8 cellular contexts compared by ENCODE assay signal in the genomic region with DNA sequence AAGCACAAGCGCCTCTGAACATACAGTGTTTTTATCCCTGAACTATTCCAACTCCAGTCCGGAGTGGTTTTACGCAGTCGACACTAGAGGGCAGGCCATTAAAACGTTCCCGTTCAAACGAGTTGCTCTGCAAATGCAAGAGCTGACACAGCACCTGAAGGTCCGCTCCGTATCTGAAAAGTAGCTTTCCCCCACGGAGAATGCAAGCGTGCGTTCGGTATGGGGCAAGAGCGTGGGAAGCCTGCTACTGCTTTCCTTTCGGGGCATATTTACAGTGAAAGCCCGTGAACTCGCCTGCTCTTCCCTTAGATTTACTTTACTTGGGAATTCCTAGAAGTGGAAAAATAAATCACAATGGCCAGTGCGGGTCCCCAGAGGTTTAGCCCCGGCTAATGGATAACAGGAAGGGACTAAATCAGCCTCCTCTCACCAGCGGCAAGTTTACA.
DNase-seq lines count a peak whose midpoint lies in the region; ATAC-seq, FAIRE-seq and TF ChIP-seq lines count a peak whose summit lies in the region.

No MANE protein-coding gene starts in this region.

- TF ChIP-seq CTCF in VCaP (conservative IDR thresholded peaks at IDR 0.05), result peak; percentile 84
- peak; percentile 85 for TF ChIP-seq CTCF in bronchial epithelial cell (IDR thresholded peaks at IDR 0.05; ENCODE audit: insufficient read depth, low read length, severe bottlenecking)

- ATAC-seq in GM18499 (IDR thresholded peaks at IDR 0.05; ENCODE audit: insufficient read depth, unreplicated experiment) (peak; percentile 91), HG02973 (IDR thresholded peaks at IDR 0.05; ENCODE audit: unreplicated experiment) (peak; percentile 98)

- H3K27me3 ChIP-seq in bronchial epithelial cell (ENCODE audit: control insufficient read depth, insufficient read depth, low read length), result no peaks in the 10 kb centered on the region

- FAIRE-seq in bronchial epithelial cell (lab: Jason Lieb, UNC), result peak; percentile 60

- peak overlapping the region; percentile 49; the same call in 1 of the 2 replicates for H3K27ac ChIP-seq in VCaP

- H3K4me3 ChIP-seq in bronchial epithelial cell (ENCODE audit: low read depth, low read length), result peak overlapping the region; percentile 32

- DNase-seq in A172 (ENCODE audit: low spot score), result peak; percentile 79
- DNase-seq in NCI-H2107 (lab: John Stamatoyannopoulos, UW), result peak; percentile 19
- peak; percentile 87 for DNase-seq in bronchial epithelial cell (ENCODE audit: low read depth)
- peak; percentile 96 for DNase-seq in iris pigment epithelial cell (ENCODE audit: low read depth)
- peak; percentile 53 to 56 for DNase-seq in stimulated activated CD4-positive, alpha-beta T cell treated with anti-CD3 and anti-CD28 coated beads, Interleukin-12 subunit alpha, Interleukin-12 subunit beta, amount 100 ng/mL, for 24 hours (ENCODE audit: low read depth in 2 of 2)

- no peaks in the 10 kb centered on the region for H3K36me3 ChIP-seq in bronchial epithelial cell (ENCODE audit: control insufficient read depth, insufficient read depth, low read length)

Comparison
In these comparisons a context has a peak if more than half of its experiments do, and no peak if none do; other contexts are left out.
1. Peak in every context shown above with its lines: DNase-seq, ATAC-seq, H3K4me3 ChIP-seq and H3K27ac ChIP-seq.
2. DNase-seq: peak in every context shown above with its lines; median percentile 96 in iris pigment epithelial cell; 87 in bronchial epithelial cell; 79 in A172; 54 in stimulated activated CD4-positive, alpha-beta T cell treated with anti-CD3 and anti-CD28 coated beads, Interleukin-12 subunit alpha, Interleukin-12 subunit beta, amount 100 ng/mL, for 24 hours; 19 in NCI-H2107.